Comparison of ENCODE assay signal across 9 cellular contexts in the genomic region with DNA sequence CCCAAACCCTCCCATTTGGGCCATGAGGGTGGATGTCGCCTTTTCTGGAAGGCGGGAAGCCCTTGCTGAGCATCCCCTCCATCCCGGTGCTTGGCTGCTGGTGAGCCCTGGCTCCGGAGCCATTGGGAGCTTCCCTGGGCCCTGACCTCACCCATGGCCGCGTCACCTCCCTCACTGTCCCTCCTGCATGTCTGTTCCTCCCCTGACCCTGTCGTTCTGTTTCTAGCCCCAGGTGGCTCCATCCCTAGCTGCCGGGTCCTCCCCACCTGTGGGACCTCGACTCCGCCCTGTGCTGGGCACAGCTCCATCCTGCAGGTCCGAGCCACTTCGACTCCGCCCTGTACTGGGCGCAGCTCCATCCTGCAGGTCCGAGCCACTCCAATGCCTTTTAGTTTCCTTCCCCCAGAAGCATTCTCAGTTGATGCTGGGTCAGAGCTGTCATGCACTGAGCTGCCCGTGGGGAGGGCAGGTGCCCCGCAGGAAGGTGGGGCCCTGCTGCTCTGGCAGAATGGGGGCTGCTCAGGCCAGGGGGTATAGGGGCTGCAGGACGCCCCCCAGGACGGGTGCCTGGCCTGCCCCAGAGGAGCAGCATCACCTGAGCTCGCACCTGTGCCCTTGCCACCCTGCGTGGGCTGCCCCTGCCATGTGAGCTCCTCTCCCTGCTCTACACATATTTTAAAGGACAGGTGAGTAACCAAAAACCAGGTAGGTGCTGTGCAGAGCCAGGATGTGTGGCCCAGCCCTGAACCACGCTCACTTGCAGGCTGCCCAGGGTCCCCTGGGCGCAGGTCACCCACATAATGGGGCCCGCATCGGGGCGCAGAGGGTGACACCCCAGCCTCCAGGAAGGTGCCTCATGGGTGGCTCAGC. TPM values are rescaled to one million over a fixed set of nuclear protein-coding genes. Genes with fewer than 3 reads are reported as not detected.
A peak's percentile ranks its signal among the peaks of the same experiment; 100 is the strongest.
DNase-seq lines count a peak whose midpoint lies in the region; ATAC-seq, FAIRE-seq and TF ChIP-seq lines count a peak whose summit lies in the region.
"Had no signal": no experiment of that assay in that cellular context is flagged by ENCODE, and none has a peak within 500 bp of the region (broad histone marks: within the 10 kb centered on the region; RNA-seq: fewer than 3 reads in every experiment).

No MANE protein-coding gene starts in this region.

- TF ChIP-seq RAD21 in A549 (conservative IDR thresholded peaks at IDR 0.05 in 1 of 2, IDR thresholded peaks at IDR 0.05 in 1 of 2) = no peak
- no peak for TF ChIP-seq RAD21 in HepG2 (CRISPR knock-in tag; IDR thresholded peaks at IDR 0.05)

- DNase-seq in A549 (ENCODE audit: low read depth in 1 of 2, low spot score in 1 of 2) (no peak), H4 (ENCODE audit: low spot score) (peak; percentile 31), HepG2 (ENCODE audit: low spot score) (no peak), neural progenitor cell (ENCODE audit: low spot score) (no peak), SW 1271 (lab: John Stamatoyannopoulos, UW) (no peak), NCI-H1694 (lab: John Stamatoyannopoulos, UW) (no peak)
- DNase-seq in activated T-helper 2 cell treated with anti-CD3 and anti-CD28 coated beads, Interferon-gamma antibody, Interleukin-2, Interleukin-4, amounts not matched to agents 10 μg/mL and 5 μg/mL and 100 μg/mL, durations not matched to agents 14 hours and 24 hours and 36 hours (ENCODE audit: low spot score) = no peak

- H3K4me1 ChIP-seq in A549 (peaks cover 11% of the 10 kb centered on the region), HepG2 (ENCODE audit: insufficient read depth, low read length) (no peaks in the 10 kb centered on the region), neural progenitor cell (no peaks in the 10 kb centered on the region)

- CTCF ChIA-PET in A549 (lab: Yijun Ruan, JAX) (interaction anchor here (0.8 to 3.5 kb wide), 6 partner anchors 10 to 251 kb away, joined by 3 to 18 read pairs (median 5); no protein-coding TSS in a partner anchor), HepG2 (lab: Yijun Ruan, JAX; ENCODE audit: low intra/inter-chr PET ratio, low total read pairs) (no interaction called here)

- no peak overlapping the region for H3K4me3 ChIP-seq in A549
- H3K4me3 ChIP-seq in HepG2 (replicated peaks in 1 of 3; ENCODE audit: insufficient read depth in 1 of 3, low read depth in 2 of 3, low read length in 3 of 3) = no peak overlapping the region
- no peak overlapping the region for H3K4me3 ChIP-seq in neural progenitor cell

- no peaks in the 10 kb centered on the region for H3K36me3 ChIP-seq in HepG2 (replicated peaks in 1 of 2; ENCODE audit: control insufficient read depth in 1 of 2, insufficient read depth in 2 of 2, low read length in 2 of 2)
- no peaks in the 10 kb centered on the region for H3K36me3 ChIP-seq in neural progenitor cell

- no peaks in the 10 kb centered on the region for H3K9me3 ChIP-seq in A549
- H3K9me3 ChIP-seq in HepG2 (ENCODE audit: low read length) = no peaks in the 10 kb centered on the region
- H3K9me3 ChIP-seq in neural progenitor cell (ENCODE audit: low read depth) = no peaks in the 10 kb centered on the region

- H3K27ac ChIP-seq in A549 = no peak overlapping the region
- no peak overlapping the region for H3K27ac ChIP-seq in HepG2 (ENCODE audit: extremely low read length, insufficient read depth, low read length)
- no peak overlapping the region for H3K27ac ChIP-seq in neural progenitor cell

- no peak overlapping the region for H3K9ac ChIP-seq in HepG2 (ENCODE audit: insufficient read depth, low read depth, low read length)
- H3K9ac ChIP-seq in neural progenitor cell = no peak overlapping the region

- peaks cover 5% of the 10 kb centered on the region for H3K9me3 Mint-ChIP-seq in activated T-helper 2 cell treated with anti-CD3 and anti-CD28 coated beads, Interferon-gamma antibody, Interleukin-2, Interleukin-4, amounts not matched to agents 10 μg/mL and 5 μg/mL and 100 μg/mL, durations not matched to agents 14 hours and 24 hours and 36 hours
- peaks cover 1% of the 10 kb centered on the region for H3K9me3 Mint-ChIP-seq in neural progenitor cell
- H3K9me3 Mint-ChIP-seq: IgD-negative memory B cell had no signal

- FAIRE-seq in A549 (lab: Jason Lieb, UNC) = no peak
- FAIRE-seq in HepG2 (lab: Jason Lieb, UNC) = no peak

- BruUV-seq in HepG2 (replicated peaks; lab: Mats Ljungman, UMichigan) = no TSS peak

- TF ChIP-seq EP300 in A549 (IDR thresholded peaks at IDR 0.05) (no peak), HepG2 (IDR thresholded peaks at IDR 0.05; ENCODE audit: low read depth in 2 of 2, low read length in 2 of 2) (no peak), HepG2 (CRISPR knock-in tag; IDR thresholded peaks at IDR 0.05; ENCODE audit: borderline replicate concordance) (no peak)

- in situ Hi-C loops in HepG2 (cut with HindIII; ENCODE audit: extremely low pct_ligation_motif_present, low pct_unique_long_range_greater_than_20kb) = no loop called here

- H4K20me1 ChIP-seq in HepG2 (ENCODE audit: insufficient read depth, low read length) = 0 out of 2 replicates have a peak, but pooled peaks cover 3% of the 10 kb centered on the region
- H4K20me1 ChIP-seq in neural progenitor cell (ENCODE audit: low read depth) = peaks cover 4% of the 10 kb centered on the region

- 0 out of 2 replicates have a peak, but pooled peaks have one; percentile 20 for TF ChIP-seq POLR2A in A549 (IDR thresholded peaks at IDR 0.05; ENCODE audit: low read length)
- TF ChIP-seq POLR2A in HepG2 (IDR thresholded peaks at IDR 0.05; ENCODE audit: insufficient read depth in 1 of 2, low read depth in 2 of 2, low read length in 2 of 2) = no peak

- H3K79me2 ChIP-seq in HepG2 (ENCODE audit: insufficient read depth, low read length) (no peaks in the 10 kb centered on the region), neural progenitor cell (ENCODE audit: low read depth) (no peaks in the 10 kb centered on the region)

- ATAC-seq in A549 = peak; percentile 31 to 56
- peak; percentile 19 for ATAC-seq in HepG2
- no peak for ATAC-seq in GM19452 (IDR thresholded peaks at IDR 0.05; ENCODE audit: unreplicated experiment)

- TF ChIP-seq CTCF in A549 (IDR thresholded peaks at IDR 0.05) = no peak
- no peak for TF ChIP-seq CTCF in HepG2 (CRISPR knock-in tag; IDR thresholded peaks at IDR 0.05)
- TF ChIP-seq CTCF in neural progenitor cell (IDR thresholded peaks at IDR 0.05) = no peak

- H3K4me1 Mint-ChIP-seq in activated T-helper 2 cell treated with anti-CD3 and anti-CD28 coated beads, Interferon-gamma antibody, Interleukin-2, Interleukin-4, amounts not matched to agents 10 μg/mL and 5 μg/mL and 100 μg/mL, durations not matched to agents 14 hours and 24 hours and 36 hours (ENCODE audit: low read depth) = peaks cover 5% of the 10 kb centered on the region
- H3K4me1 Mint-ChIP-seq in neural progenitor cell = no peaks in the 10 kb centered on the region

- no peak overlapping the region for H3K27ac Mint-ChIP-seq in activated T-helper 2 cell treated with anti-CD3 and anti-CD28 coated beads, Interferon-gamma antibody, Interleukin-2, Interleukin-4, amounts not matched to agents 10 μg/mL and 5 μg/mL and 100 μg/mL, durations not matched to agents 14 hours and 24 hours and 36 hours
- no peak overlapping the region for H3K27ac Mint-ChIP-seq in neural progenitor cell
- H3K27ac Mint-ChIP-seq: IgD-negative memory B cell had no signal

- no peaks in the 10 kb centered on the region for H3K36me3 Mint-ChIP-seq in activated T-helper 2 cell treated with anti-CD3 and anti-CD28 coated beads, Interferon-gamma antibody, Interleukin-2, Interleukin-4, amounts not matched to agents 10 μg/mL and 5 μg/mL and 100 μg/mL, durations not matched to agents 14 hours and 24 hours and 36 hours (ENCODE audit: low read depth)
- H3K36me3 Mint-ChIP-seq in neural progenitor cell = no peaks in the 10 kb centered on the region
- H3K36me3 Mint-ChIP-seq: IgD-negative memory B cell had no signal

- no peak overlapping the region for H2AFZ ChIP-seq in HepG2 (ENCODE audit: low read length)
- H2AFZ ChIP-seq in neural progenitor cell (replicated peaks) = no peak overlapping the region

- no peaks in the 10 kb centered on the region for H3K27me3 Mint-ChIP-seq in activated T-helper 2 cell treated with anti-CD3 and anti-CD28 coated beads, Interferon-gamma antibody, Interleukin-2, Interleukin-4, amounts not matched to agents 10 μg/mL and 5 μg/mL and 100 μg/mL, durations not matched to agents 14 hours and 24 hours and 36 hours (ENCODE audit: low read depth)
- H3K27me3 Mint-ChIP-seq in neural progenitor cell (ENCODE audit: insufficient read depth, low read depth) = peaks cover 10% of the 10 kb centered on the region
- H3K27me3 Mint-ChIP-seq: IgD-negative memory B cell had no signal

- H3K27me3 ChIP-seq in HepG2 (ENCODE audit: control insufficient read depth in 1 of 2, insufficient read depth in 2 of 2, low read length in 2 of 2) (peaks cover 4 to 24% of the 10 kb centered on the region in 2 experiments; a peak in 3 of 5 replicates), neural progenitor cell (peaks cover 42% of the 10 kb centered on the region)

- H3F3A ChIP-seq in neural progenitor cell (ENCODE audit: low read depth) = peaks cover 8% of the 10 kb centered on the region

- POLR2A ChIA-PET in A549 (lab: Yijun Ruan, JAX) (no interaction called here), HepG2 (lab: Yijun Ruan, JAX) (interaction anchor here (1.7 kb wide), 1 partner anchor 9 kb away, joined by 6 read pairs; no protein-coding TSS in a partner anchor)

- H3K4me2 ChIP-seq in A549 (peak overlapping the region; percentile 65), HepG2 (ENCODE audit: low read depth, low read length) (no peak overlapping the region), neural progenitor cell (no peak overlapping the region)

- 50% methylated on average over 26 of the region's 26 CpGs for WGBS in A549 (ENCODE audit: missing lambda C conversion rate)
- WGBS in HepG2 (ENCODE audit: low lambda C conversion rate) = 34% methylated on average over 12 of the region's 26 CpGs

- peak overlapping the region; percentile 27 for H3K4me3 Mint-ChIP-seq in activated T-helper 2 cell treated with anti-CD3 and anti-CD28 coated beads, Interferon-gamma antibody, Interleukin-2, Interleukin-4, amounts not matched to agents 10 μg/mL and 5 μg/mL and 100 μg/mL, durations not matched to agents 14 hours and 24 hours and 36 hours (ENCODE audit: low read depth)
- H3K4me3 Mint-ChIP-seq in neural progenitor cell = no peak overlapping the region

- intact Hi-C loops in activated T-helper 2 cell treated with anti-CD3 and anti-CD28 coated beads, Interferon-gamma antibody, Interleukin-2, Interleukin-4, amounts not matched to agents 10 μg/mL and 5 μg/mL and 100 μg/mL, durations not matched to agents 14 hours and 24 hours and 36 hours (cut with micrococcal nuclease) = no loop called here
- intact Hi-C loops in HepG2 (cut with micrococcal nuclease; ENCODE audit: unreplicated experiment) = no loop called here

RNA-seq across cellular contexts. Expression of gene NOC4L, which starts 19.0 kb away (rescaled TPM):
- polyA plus RNA-seq in A549 (2011; rRNA removed) (10.8 and 12.1 TPM in 2 replicates), A549 (2017; fragmentation: RNase III; extraction: RNeasy Plus Mini Kit Qiagen cat#74134 plus additional on column Dnase treatment) (32.8 to 36.6 TPM (median 34.1 TPM) in 3 replicates), HepG2 (2011; rRNA removed) (4.3 and 4.6 TPM in 2 replicates)
- 35.8 and 44.8 TPM in 2 replicates for polyA plus RNA-seq in A549 (2012; cell fraction: cytosol; rRNA removed)
- polyA plus RNA-seq in A549 (2012; cell fraction: nucleus; rRNA removed) = 74.7 and 86.7 TPM in 2 replicates
- 8.4 and 17.4 TPM in 2 replicates for polyA minus RNA-seq in A549 (2011; rRNA and poly(A)+ RNA removed)
- total RNA-seq in H4 (2014; rRNA removed; shearing (Covaris generic)) = 10.5 and 13.4 TPM in 2 replicates
- total RNA-seq in activated T-helper 2 cell treated with anti-CD3 and anti-CD28 coated beads, Interferon-gamma antibody, Interleukin-2, Interleukin-4, amounts not matched to agents 10 μg/mL and 5 μg/mL and 100 μg/mL, durations not matched to agents 14 hours and 24 hours and 36 hours = 39.3 and 39.8 TPM in 2 replicates
- total RNA-seq in HepG2 (2016; rRNA removed; fragmentation: Illumina TruSeq; extraction: Trizol) (12.1 and 14.6 TPM in 2 replicates), neural progenitor cell (ENCODE audit: low replicate concordance) (3.5 and 12.1 TPM in 2 replicates)
- total RNA-seq in HepG2 (2016; cell fraction: cytosol; rRNA removed; fragmentation: Illumina TruSeq; extraction: Trizol; ENCODE audit: low read depth) = 7.5 and 7.6 TPM in 2 replicates
- total RNA-seq in HepG2 (2016; cell fraction: insoluble cytoplasmic fraction; rRNA removed; fragmentation: Illumina TruSeq; extraction: Trizol) = 9.2 and 14.5 TPM in 2 replicates
- total RNA-seq in HepG2 (2016; cell fraction: membrane; rRNA removed; fragmentation: Illumina TruSeq; extraction: Trizol) = 8.8 and 9.0 TPM in 2 replicates
- total RNA-seq in HepG2 (2016; cell fraction: nucleus; rRNA removed; fragmentation: Illumina TruSeq; extraction: Trizol) = 9.0 and 10.7 TPM in 2 replicates
- polyA plus RNA-seq in HepG2 (2011; cell fraction: cytosol; rRNA removed) = 2.7 and 4.4 TPM in 2 replicates
- 14.6 and 21.3 TPM in 2 replicates for polyA plus RNA-seq in HepG2 (2011; cell fraction: nucleus; rRNA removed)
- polyA plus RNA-seq in HepG2 (2012) = 7.9 and 11.5 TPM in 2 replicates
- 11.7 and 12.8 TPM in 2 replicates for polyA plus RNA-seq in HepG2 (2016; cell fraction: cytosol; fragmentation: Illumina TruSeq; extraction: Trizol; ENCODE audit: low read depth)
- polyA plus RNA-seq in HepG2 (2016; cell fraction: insoluble cytoplasmic fraction; fragmentation: Illumina TruSeq; extraction: Trizol; ENCODE audit: low read depth) = 14.6 and 19.7 TPM in 2 replicates
- 9.3 and 11.4 TPM in 2 replicates for polyA plus RNA-seq in HepG2 (2016; cell fraction: membrane; fragmentation: Illumina TruSeq; extraction: Trizol; ENCODE audit: low read depth)
- polyA plus RNA-seq in HepG2 (2016; cell fraction: nucleus; fragmentation: Illumina TruSeq; extraction: Trizol; ENCODE audit: insufficient read depth, low read depth) = 25.5 and 25.9 TPM in 2 replicates
- 5.3 and 10.2 TPM in 2 replicates for polyA minus RNA-seq in HepG2 (2011; rRNA and poly(A)+ RNA removed; ENCODE audit: low replicate concordance)
- 4.2 and 4.3 TPM in 2 replicates for polyA minus RNA-seq in HepG2 (2011; cell fraction: cytosol; rRNA and poly(A)+ RNA removed)
- 2.7 and 3.7 TPM in 2 replicates for polyA minus RNA-seq in HepG2 (2011; cell fraction: nucleus; rRNA and poly(A)+ RNA removed)

RNA-seq across cellular contexts. Expression of gene DDX51, which starts 19.2 kb away (rescaled TPM):
- 10.2 and 11.4 TPM in 2 replicates for polyA plus RNA-seq in A549 (2011; rRNA removed)
- 37.4 and 40.5 TPM in 2 replicates for polyA plus RNA-seq in A549 (2012; cell fraction: cytosol; rRNA removed)
- 76.9 and 86.0 TPM in 2 replicates for polyA plus RNA-seq in A549 (2012; cell fraction: nucleus; rRNA removed)
- polyA plus RNA-seq in A549 (2017; fragmentation: RNase III; extraction: RNeasy Plus Mini Kit Qiagen cat#74134 plus additional on column Dnase treatment) = 21.8 to 23.7 TPM (median 22.6 TPM) in 3 replicates
- polyA minus RNA-seq in A549 (2011; rRNA and poly(A)+ RNA removed) = 11.4 and 16.5 TPM in 2 replicates
- 3.9 and 4.2 TPM in 2 replicates for total RNA-seq in H4 (2014; rRNA removed; shearing (Covaris generic))
- total RNA-seq in activated T-helper 2 cell treated with anti-CD3 and anti-CD28 coated beads, Interferon-gamma antibody, Interleukin-2, Interleukin-4, amounts not matched to agents 10 μg/mL and 5 μg/mL and 100 μg/mL, durations not matched to agents 14 hours and 24 hours and 36 hours = 36.7 and 37.6 TPM in 2 replicates
- total RNA-seq in HepG2 (2016; rRNA removed; fragmentation: Illumina TruSeq; extraction: Trizol) = 3.5 and 10.1 TPM in 2 replicates
- 3.5 and 3.6 TPM in 2 replicates for total RNA-seq in HepG2 (2016; cell fraction: cytosol; rRNA removed; fragmentation: Illumina TruSeq; extraction: Trizol; ENCODE audit: low read depth)
- total RNA-seq in HepG2 (2016; cell fraction: insoluble cytoplasmic fraction; rRNA removed; fragmentation: Illumina TruSeq; extraction: Trizol) = 2.7 and 9.3 TPM in 2 replicates
- total RNA-seq in HepG2 (2016; cell fraction: membrane; rRNA removed; fragmentation: Illumina TruSeq; extraction: Trizol) = 2.5 and 3.2 TPM in 2 replicates
- total RNA-seq in HepG2 (2016; cell fraction: nucleus; rRNA removed; fragmentation: Illumina TruSeq; extraction: Trizol) = 9.6 and 14.3 TPM in 2 replicates
- polyA plus RNA-seq in HepG2 (2011; rRNA removed) = 10.1 and 11.6 TPM in 2 replicates
- polyA plus RNA-seq in HepG2 (2011; cell fraction: cytosol; rRNA removed) = 3.4 and 4.5 TPM in 2 replicates
- 66.0 and 70.7 TPM in 2 replicates for polyA plus RNA-seq in HepG2 (2011; cell fraction: nucleus; rRNA removed)
- polyA plus RNA-seq in HepG2 (2012) = 9.1 and 11.4 TPM in 2 replicates
- polyA plus RNA-seq in HepG2 (2016; cell fraction: cytosol; fragmentation: Illumina TruSeq; extraction: Trizol; ENCODE audit: low read depth) = 0.85 and 1.1 TPM in 2 replicates
- 4.4 and 5.8 TPM in 2 replicates for polyA plus RNA-seq in HepG2 (2016; cell fraction: insoluble cytoplasmic fraction; fragmentation: Illumina TruSeq; extraction: Trizol; ENCODE audit: low read depth)
- polyA plus RNA-seq in HepG2 (2016; cell fraction: membrane; fragmentation: Illumina TruSeq; extraction: Trizol; ENCODE audit: low read depth) = 1.2 and 2.1 TPM in 2 replicates
- 41.8 and 50.5 TPM in 2 replicates for polyA plus RNA-seq in HepG2 (2016; cell fraction: nucleus; fragmentation: Illumina TruSeq; extraction: Trizol; ENCODE audit: insufficient read depth, low read depth)
- polyA minus RNA-seq in HepG2 (2011; rRNA and poly(A)+ RNA removed; ENCODE audit: low replicate concordance) = 10.7 and 19.6 TPM in 2 replicates
- 3.3 and 4.1 TPM in 2 replicates for polyA minus RNA-seq in HepG2 (2011; cell fraction: cytosol; rRNA and poly(A)+ RNA removed)
- 14.7 and 15.7 TPM in 2 replicates for polyA minus RNA-seq in HepG2 (2011; cell fraction: nucleus; rRNA and poly(A)+ RNA removed)
- 8.5 and 15.5 TPM in 2 replicates for total RNA-seq in neural progenitor cell (ENCODE audit: low replicate concordance)

Comparison
In these comparisons a context has a peak if more than half of its experiments do, and no peak if none do; other contexts are left out.
1. Of the 38 proteins assayed by ChIP-seq in both HepG2 and A549: peak only in HepG2: none; only in A549: POLR2A; in both: none; in neither: 37.